8 cellular contexts compared by ENCODE assay signal in the genomic region with DNA sequence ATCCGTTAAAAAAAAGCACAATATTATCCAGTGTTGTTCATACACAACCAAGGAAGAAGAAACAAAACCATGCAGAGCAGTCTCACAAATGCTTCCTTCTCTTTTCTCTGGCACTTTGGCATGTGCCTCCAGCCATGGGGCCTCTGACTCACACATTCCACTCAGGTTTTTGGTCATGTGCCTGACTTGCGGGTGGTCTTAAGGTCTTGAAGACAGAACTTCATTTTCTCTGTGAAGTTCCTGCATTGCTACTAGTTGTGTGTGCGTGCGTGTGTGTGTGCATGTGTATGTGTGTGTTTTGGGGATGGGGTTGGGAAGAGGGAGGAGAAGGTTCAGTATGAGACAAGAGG.
DNase-seq lines count a peak whose midpoint lies in the region; ATAC-seq and TF ChIP-seq lines count a peak whose summit lies in the region.

No MANE protein-coding gene starts in this region.

- H3K9me3 ChIP-seq in A673 (ENCODE audit: low read depth, low read length, poor library complexity, severe bottlenecking) (no peaks in the 10 kb centered on the region), body of pancreas (no peaks in the 10 kb centered on the region), MM.1S (replicated peaks; ENCODE audit: insufficient read depth, low read length) (no peaks in the 10 kb centered on the region)

- intact Hi-C loops in A673 (cut with micrococcal nuclease; ENCODE audit: unreplicated experiment) = no loop called here
- intact Hi-C loops in body of pancreas (cut with DNase I) = no loop called here

- no peaks in the 10 kb centered on the region for H3K79me2 ChIP-seq in MM.1S (ENCODE audit: low read length)

- H3K9me2 ChIP-seq in MM.1S (replicated peaks; ENCODE audit: insufficient read depth, low read length) = no peaks in the 10 kb centered on the region

- DNase-seq in A673 (ENCODE audit: low spot score) (peak; percentile 61), Kasumi-1 (lab: John Stamatoyannopoulos, UW) (peak; percentile 58 to 62), body of pancreas (peak; percentile 16 to 67 (median 26)), kidney glomerular epithelial cell (lab: John Stamatoyannopoulos, UW) (peak; percentile 34), NCI-H2171 (lab: John Stamatoyannopoulos, UW) (no peak), MM.1S (no peak)

- H3F3A ChIP-seq in MM.1S (ENCODE audit: insufficient read depth, low read length) = no peaks in the 10 kb centered on the region

- no peak overlapping the region for H3K9ac ChIP-seq in MM.1S (ENCODE audit: low read length)

- H3K27me3 ChIP-seq in A673 (replicated peaks; ENCODE audit: insufficient read depth, low read depth, low read length, poor library complexity) (peaks cover 33% of the 10 kb centered on the region), body of pancreas (no peaks in the 10 kb centered on the region), MM.1S (replicated peaks; ENCODE audit: insufficient read depth, low read length) (no peaks in the 10 kb centered on the region)

- H3K36me3 ChIP-seq in A673 (ENCODE audit: insufficient read depth, low read length, poor library complexity, severe bottlenecking) = no peaks in the 10 kb centered on the region
- H3K36me3 ChIP-seq in body of pancreas (replicated peaks in 1 of 2; ENCODE audit: insufficient read depth in 1 of 2, low read depth in 2 of 2) = no peaks in the 10 kb centered on the region
- no peaks in the 10 kb centered on the region for H3K36me3 ChIP-seq in MM.1S (replicated peaks; ENCODE audit: insufficient read depth, low read length)

- peak; percentile 65 for ATAC-seq in body of pancreas
- ATAC-seq in GM19023 (IDR thresholded peaks at IDR 0.05; ENCODE audit: unreplicated experiment) = no peak
- ATAC-seq in HG03442 (IDR thresholded peaks at IDR 0.05; ENCODE audit: unreplicated experiment) = no peak

- no peak overlapping the region for H2AFZ ChIP-seq in MM.1S (ENCODE audit: low read length)

- CTCF ChIA-PET in A673 (lab: Charles Lee) = no interaction called here

- 77 to 86% methylated on average over 4 of the region's 4 CpGs for WGBS in body of pancreas, 2 donors

- H3K4me1 ChIP-seq in A673 (ENCODE audit: insufficient read depth, low read length, poor library complexity, severe bottlenecking) = peaks cover 6% of the 10 kb centered on the region
- H3K4me1 ChIP-seq in body of pancreas = no peaks in the 10 kb centered on the region
- no peaks in the 10 kb centered on the region for H3K4me1 ChIP-seq in MM.1S (ENCODE audit: low read length)

- no peak overlapping the region for H3K4me2 ChIP-seq in MM.1S (ENCODE audit: low read depth, low read length)

- TF ChIP-seq CTCF in A673 (conservative IDR thresholded peaks at IDR 0.05; ENCODE audit: low read depth, low read length) (no peak), body of pancreas (IDR thresholded peaks at IDR 0.05) (no peak), MM.1S (IDR thresholded peaks at IDR 0.05; ENCODE audit: low read length) (no peak)

- no TSS peak for BruUV-seq in A673 (replicated peaks; lab: Mats Ljungman, UMichigan)

- TF ChIP-seq POLR2A in body of pancreas (IDR thresholded peaks at IDR 0.05) = no peak

- no peak overlapping the region for H3K27ac ChIP-seq in A673 (ENCODE audit: low read depth, low read length, poor library complexity, severe bottlenecking)
- H3K27ac ChIP-seq in body of pancreas = peak overlapping the region in 1 of 4 donors; percentile 16
- H3K27ac ChIP-seq in MM.1S (ENCODE audit: low read length) = no peak overlapping the region

- H4K20me1 ChIP-seq in MM.1S (ENCODE audit: insufficient read depth, low read length) = no peaks in the 10 kb centered on the region

- H3K4me3 ChIP-seq in A673 (ENCODE audit: low read depth, low read length, poor library complexity, severe bottlenecking) (no peak overlapping the region), body of pancreas (no peak overlapping the region), MM.1S (ENCODE audit: low read length) (no peak overlapping the region)

- POLR2A ChIA-PET in A673 (lab: Charles Lee; ENCODE audit: low non-redundant PET) = no interaction called here

Comparison
In these comparisons a context has a peak if more than half of its experiments do, and no peak if none do; other contexts are left out.
1. DNase-seq: peak in A673 (single experiment), Kasumi-1 (2 of 2), body of pancreas (4 of 4) and kidney glomerular epithelial cell (single experiment); none in NCI-H2171 (single experiment) and MM.1S (single experiment).